9 cellular contexts compared by ENCODE assay signal in genomic region chr5:171989276-171989675, GRCh38. TPM values are rescaled to one million over a fixed set of nuclear protein-coding genes. Genes with fewer than 3 reads are reported as not detected.
A peak's percentile ranks its signal among the peaks of the same experiment; 100 is the strongest.
DNase-seq lines count a peak whose midpoint lies in the region; ATAC-seq and TF ChIP-seq lines count a peak whose summit lies in the region.
"Had no signal": no experiment of that assay in that cellular context is flagged by ENCODE, and none has a peak within 500 bp of the region (broad histone marks: within the 10 kb centered on the region; RNA-seq: fewer than 3 reads in every experiment).

No MANE protein-coding gene starts in this region.

- ATAC-seq in GM18867 (IDR thresholded peaks at IDR 0.05; ENCODE audit: unreplicated experiment) (peak; percentile 66), GM21786 (IDR thresholded peaks at IDR 0.05; ENCODE audit: unreplicated experiment) (peak; percentile 62), left colon (peak; percentile 23)

- TF ChIP-seq EP300 in esophagus muscularis mucosa (IDR thresholded peaks at IDR 0.05) = no peak

- peak; percentile 77 for DNase-seq in HPDE6-E6E7 (ENCODE audit: extremely low spot score)
- no peak for DNase-seq in left colon
- DNase-seq in esophagus muscularis mucosa (ENCODE audit: extremely low spot score) = no peak
- no peak for DNase-seq in erythroblast (lab: John Stamatoyannopoulos, UW)
- no peak for DNase-seq in NK-92 treated with Interleukin-12 subunit alpha and Interleukin-12 subunit beta, amount 100 ng/mL, for 24 hours (lab: John Stamatoyannopoulos, UW)
- DNase-seq: NCI-H1048, tibial artery had no signal

- H3K4me1 ChIP-seq in esophagus muscularis mucosa = peaks cover 10 to 24% (median 18%) of the 10 kb centered on the region in 4 donors

- peaks cover 0 to 16% (median 0%) of the 10 kb centered on the region in 4 donors for H3K36me3 ChIP-seq in esophagus muscularis mucosa

- 89% methylated on average over 5 of the region's 5 CpGs for WGBS in esophagus muscularis mucosa

- no peak overlapping the region for H3K27ac ChIP-seq in esophagus muscularis mucosa (replicated peaks in 1 of 4)
- H3K27ac ChIP-seq: tibial artery had no signal

- TF ChIP-seq CTCF in esophagus muscularis mucosa (IDR thresholded peaks at IDR 0.05) = no peak

- no peak overlapping the region for H3K4me3 ChIP-seq in esophagus muscularis mucosa
- H3K4me3 ChIP-seq: tibial artery had no signal

- intact Hi-C loops in left colon (cut with DNase I, micrococcal nuclease) (no loop called here), esophagus muscularis mucosa (cut with DNase I) (no loop called here)

- H3K9me3 ChIP-seq in esophagus muscularis mucosa = no peaks in the 10 kb centered on the region
- H3K9me3 ChIP-seq: tibial artery had no signal

- no peaks in the 10 kb centered on the region for H3K27me3 ChIP-seq in esophagus muscularis mucosa
- H3K27me3 ChIP-seq: tibial artery had no signal

- TF ChIP-seq POLR2A in esophagus muscularis mucosa (IDR thresholded peaks at IDR 0.05; ENCODE audit: low read depth) = no peak
- TF ChIP-seq POLR2A in erythroblast (IDR thresholded peaks at IDR 0.05; ENCODE audit: low read length) = no peak

RNA-seq across cellular contexts. Expression of gene FBXW11, which starts 17.2 kb away (rescaled TPM):
- 10 to 100 TPM; 34.1 to 37.5 TPM for total RNA-seq in left colon
- 10 to 100 TPM; 60.8 to 75.6 (median 66.3) TPM for total RNA-seq in esophagus muscularis mucosa
